8 cellular contexts compared by ENCODE assay signal in the genomic region with DNA sequence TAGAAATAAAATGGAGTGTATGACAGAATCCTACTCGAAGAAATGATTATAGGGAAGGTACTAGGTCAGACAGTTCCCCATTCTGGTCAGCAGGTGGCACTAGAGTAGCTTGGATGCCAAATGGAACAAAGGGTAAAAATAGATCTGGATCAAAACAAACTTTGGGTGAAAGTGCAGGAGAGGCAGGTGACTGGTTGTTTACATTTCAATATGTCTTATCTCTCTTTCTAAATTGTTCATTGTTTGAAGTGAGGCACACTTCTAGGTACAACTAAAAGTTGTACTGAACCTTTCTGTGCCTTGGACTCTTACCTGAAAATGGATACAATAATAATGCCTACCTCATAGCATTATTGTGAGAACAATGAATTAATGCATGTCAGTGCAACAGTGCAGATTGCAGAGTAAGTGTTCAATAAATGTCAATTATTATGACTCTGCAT.
A peak's percentile ranks its signal among the peaks of the same experiment; 100 is the strongest.
DNase-seq lines count a peak whose midpoint lies in the region; ATAC-seq and TF ChIP-seq lines count a peak whose summit lies in the region.

No MANE protein-coding gene starts in this region.

- no peak overlapping the region for H3K4me3 Mint-ChIP-seq in activated CD4-positive, alpha-beta T cell treated with anti-CD3 and anti-CD28 coated beads, Interleukin-2, amount 10 ng/mL, durations not matched to agents 7 days and 5 days

- H3K27ac ChIP-seq in lower lobe of right lung, result no peak overlapping the region

- ATAC-seq in HG03460 (IDR thresholded peaks at IDR 0.05; ENCODE audit: unreplicated experiment) (peak; percentile 76), lower lobe of right lung (peak; percentile 91 to 92)

- no peaks in the 10 kb centered on the region for H3K9me3 Mint-ChIP-seq in activated CD4-positive, alpha-beta T cell treated with anti-CD3 and anti-CD28 coated beads, Interleukin-2, amount 10 ng/mL, durations not matched to agents 7 days and 5 days

- peaks cover 4% of the 10 kb centered on the region for H3K4me1 Mint-ChIP-seq in activated CD4-positive, alpha-beta T cell treated with anti-CD3 and anti-CD28 coated beads, Interleukin-2, amount 10 ng/mL, durations not matched to agents 7 days and 5 days

- H3K9me3 ChIP-seq in lower lobe of right lung, result no peaks in the 10 kb centered on the region

- intact Hi-C loops in lower lobe of right lung (cut with DNase I), result loop anchor here (5.0 kb wide), 1 partner anchor 171 kb away; no protein-coding TSS in a partner anchor

- POLR2A ChIA-PET in activated CD4-positive, alpha-beta T cell treated with anti-CD3 and anti-CD28 coated beads, Interleukin-2, amount 10 ng/mL, durations not matched to agents 7 days and 5 days (lab: Charles Lee), result no interaction called here

- CTCF ChIA-PET in activated CD4-positive, alpha-beta T cell treated with anti-CD3 and anti-CD28 coated beads, Interleukin-2, amount 10 ng/mL, durations not matched to agents 7 days and 5 days (lab: Charles Lee), result interaction anchor here (0.8 to 1.6 kb wide), 11 partner anchors 9 to 389 kb away, joined by 3 to 7 read pairs (median 3); no protein-coding TSS in a partner anchor

- peaks cover 5% of the 10 kb centered on the region for H3K4me1 ChIP-seq in lower lobe of right lung

- H3K4me3 ChIP-seq in lower lobe of right lung, result no peak overlapping the region

- peak; percentile 92 for TF ChIP-seq CTCF in lower lobe of right lung (IDR thresholded peaks at IDR 0.05)

- no peaks in the 10 kb centered on the region for H3K36me3 Mint-ChIP-seq in activated CD4-positive, alpha-beta T cell treated with anti-CD3 and anti-CD28 coated beads, Interleukin-2, amount 10 ng/mL, durations not matched to agents 7 days and 5 days (ENCODE audit: low read depth)

- no peak overlapping the region for H3K27ac Mint-ChIP-seq in activated CD4-positive, alpha-beta T cell treated with anti-CD3 and anti-CD28 coated beads, Interleukin-2, amount 10 ng/mL, durations not matched to agents 7 days and 5 days

- no peaks in the 10 kb centered on the region for H3K36me3 ChIP-seq in lower lobe of right lung

- H3K27me3 ChIP-seq in lower lobe of right lung (ENCODE audit: low read depth), result no peaks in the 10 kb centered on the region

- peaks cover 2% of the 10 kb centered on the region for H3K27me3 Mint-ChIP-seq in activated CD4-positive, alpha-beta T cell treated with anti-CD3 and anti-CD28 coated beads, Interleukin-2, amount 10 ng/mL, durations not matched to agents 7 days and 5 days

- DNase-seq in C1 segment of cervical spinal cord (lab: John Stamatoyannopoulos, UW), result peak in 8 of 14 donors; percentile 0 to 51 (median 15)
- peak; percentile 12 for DNase-seq in GM19240 (ENCODE audit: insufficient read length, low spot score)
- DNase-seq in NCI-H524 treated with DMSO at 0.1 percent for 48 hours (lab: John Stamatoyannopoulos, UW), result peak; percentile 11
- peak; percentile 74 for DNase-seq in activated CD4-positive, alpha-beta T cell treated with anti-CD3 and anti-CD28 coated beads, Interleukin-2, amount 10 ng/mL, durations not matched to agents 7 days and 5 days
- DNase-seq in dermis microvascular lymphatic vessel endothelial cell (ENCODE audit: low read depth in 2 of 2), result peak; percentile 73 to 81
- peak; percentile 54 for DNase-seq in lower lobe of right lung
- peak; percentile 35 for DNase-seq in stimulated activated CD8-positive, alpha-beta memory T cell treated with anti-CD3 and anti-CD28 coated beads, Interleukin-15, amount 100 ng/mL, for 24 hours (ENCODE audit: low read depth)

Comparison
In these comparisons a context has a peak if more than half of its experiments do, and no peak if none do; other contexts are left out.
1. DNase-seq: peak in every context shown above with its lines; median percentile 77 in dermis microvascular lymphatic vessel endothelial cell; 74 in activated CD4-positive, alpha-beta T cell treated with anti-CD3 and anti-CD28 coated beads, Interleukin-2, amount 10 ng/mL, durations not matched to agents 7 days and 5 days; 54 in lower lobe of right lung; 35 in stimulated activated CD8-positive, alpha-beta memory T cell treated with anti-CD3 and anti-CD28 coated beads, Interleukin-15, amount 100 ng/mL, for 24 hours; 15 in C1 segment of cervical spinal cord; 12 in GM19240; 11 in NCI-H524 treated with DMSO at 0.1 percent for 48 hours.